8 cellular contexts compared by ENCODE assay signal in the genomic region with DNA sequence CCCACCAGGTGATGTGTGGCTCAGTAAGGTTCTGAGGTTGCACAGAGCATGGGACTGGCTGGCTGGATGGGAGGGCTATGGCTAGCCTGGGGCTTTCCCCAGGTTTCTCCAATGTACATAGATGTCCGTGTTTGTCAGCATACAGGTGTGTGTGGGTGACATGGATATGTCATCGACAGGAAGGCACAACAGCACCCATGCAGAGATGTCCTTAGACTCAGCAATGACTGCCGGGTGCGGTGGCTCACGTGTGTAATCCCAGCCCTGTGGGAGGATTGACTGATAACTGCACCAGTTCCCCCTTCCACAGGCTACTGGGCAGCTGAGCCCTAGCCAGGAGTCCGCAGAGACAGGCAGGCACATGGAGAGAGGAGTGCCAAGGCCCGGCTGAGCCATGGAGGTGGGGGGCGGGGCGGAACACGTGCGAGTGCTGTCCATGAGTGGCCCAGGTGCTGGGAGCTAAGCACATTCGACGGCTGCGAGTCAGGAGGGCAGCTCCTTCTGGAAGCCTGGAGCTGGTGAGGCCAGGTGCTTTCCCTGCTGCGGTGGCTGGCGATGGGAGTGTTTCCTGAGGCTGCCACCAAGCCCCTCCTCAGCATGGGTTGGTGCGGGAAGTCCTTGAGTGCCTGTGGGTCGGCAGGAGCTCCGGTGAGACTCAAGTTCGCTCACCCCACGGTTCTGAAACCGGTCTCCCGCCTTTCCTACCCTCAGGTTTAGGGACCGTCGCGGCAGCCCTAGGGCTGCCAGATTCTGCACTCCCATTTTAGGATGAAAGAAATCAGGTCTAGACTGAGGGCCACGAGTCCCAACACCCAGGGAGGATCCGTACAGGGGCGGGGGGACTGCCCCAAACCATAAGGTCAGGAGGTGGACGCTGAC. TPM values are rescaled to one million over a fixed set of nuclear protein-coding genes. Genes with fewer than 3 reads are reported as not detected.
DNase-seq lines count a peak whose midpoint lies in the region; ATAC-seq, FAIRE-seq and TF ChIP-seq lines count a peak whose summit lies in the region.

No MANE protein-coding gene starts in this region.

- peak overlapping the region; percentile 94 for H3K4me2 ChIP-seq in A549

- H3K36me3 ChIP-seq in esophagus muscularis mucosa = peaks cover 0 to 18% (median 14%) of the 10 kb centered on the region in 4 donors
- H3K36me3 ChIP-seq in neuron (ENCODE audit: insufficient read depth, low read length) = peaks cover 9% of the 10 kb centered on the region

- H3K9me3 Mint-ChIP-seq in activated CD4-positive, alpha-beta memory T cell treated with anti-CD3 and anti-CD28 coated beads for 36 hours = peaks cover 2% of the 10 kb centered on the region

- intact Hi-C loops in activated CD4-positive, alpha-beta memory T cell treated with anti-CD3 and anti-CD28 coated beads for 36 hours (cut with micrococcal nuclease) = loop anchor here (1.0 to 5.0 kb wide), 7 partner anchors 8 to 121 kb away; partner anchors contain the start of genes ARHGDIA, FASN, LRRC45 and P4HB
- intact Hi-C loops in esophagus muscularis mucosa (cut with DNase I) = no loop called here

- TF ChIP-seq CTCF in A549 (IDR thresholded peaks at IDR 0.05) = no peak
- no peak for TF ChIP-seq CTCF in esophagus muscularis mucosa (IDR thresholded peaks at IDR 0.05)

- FAIRE-seq in A549 (lab: Jason Lieb, UNC) = no peak

- 69% methylated on average over 27 of the region's 30 CpGs for WGBS in A549 (ENCODE audit: missing lambda C conversion rate)
- WGBS in esophagus muscularis mucosa = 23% methylated on average over 17 of the region's 30 CpGs

- peak overlapping the region; percentile 92 for H3K27ac Mint-ChIP-seq in activated CD4-positive, alpha-beta memory T cell treated with anti-CD3 and anti-CD28 coated beads for 36 hours

- H3K4me3 Mint-ChIP-seq in activated CD4-positive, alpha-beta memory T cell treated with anti-CD3 and anti-CD28 coated beads for 36 hours = peak overlapping the region; percentile 92

- peaks cover 33% of the 10 kb centered on the region for H3K4me1 Mint-ChIP-seq in activated CD4-positive, alpha-beta memory T cell treated with anti-CD3 and anti-CD28 coated beads for 36 hours (ENCODE audit: low read depth)

- TF ChIP-seq POLR2A in A549 (IDR thresholded peaks at IDR 0.05; ENCODE audit: low read length) (no peak), esophagus muscularis mucosa (IDR thresholded peaks at IDR 0.05; ENCODE audit: low read depth) (no peak)

- peaks cover 3% of the 10 kb centered on the region for H3K36me3 Mint-ChIP-seq in activated CD4-positive, alpha-beta memory T cell treated with anti-CD3 and anti-CD28 coated beads for 36 hours

- peak overlapping the region; percentile 92 for H2AFZ ChIP-seq in neuron (ENCODE audit: low read depth, low read length)

- H3K4me1 ChIP-seq in A549 = peaks cover 12% of the 10 kb centered on the region
- H3K4me1 ChIP-seq in esophagus muscularis mucosa = peaks cover 11 to 26% (median 22%) of the 10 kb centered on the region in 4 donors
- peaks cover 9% of the 10 kb centered on the region for H3K4me1 ChIP-seq in neuron (ENCODE audit: insufficient read depth, low read length)

- H3K9me3 ChIP-seq in A549 = peaks cover 23% of the 10 kb centered on the region
- peaks cover 0 to 4% (median 0%) of the 10 kb centered on the region in 4 donors for H3K9me3 ChIP-seq in esophagus muscularis mucosa
- H3K9me3 ChIP-seq in neuron (ENCODE audit: low read length) = peaks cover 3% of the 10 kb centered on the region

- peak in 1 of 2 experiments; percentile 44 for DNase-seq in A549 (ENCODE audit: low read depth in 1 of 2, low spot score in 1 of 2)
- DNase-seq in NCI-H1105 (lab: John Stamatoyannopoulos, UW) = peak; percentile 38
- DNase-seq in activated CD4-positive, alpha-beta memory T cell treated with anti-CD3 and anti-CD28 coated beads for 36 hours = peak; percentile 60
- no peak for DNase-seq in esophagus muscularis mucosa (ENCODE audit: extremely low spot score)
- no peak for DNase-seq in middle frontal gyrus (ENCODE audit: extremely low spot score, low spot score)

- H3K27me3 Mint-ChIP-seq in activated CD4-positive, alpha-beta memory T cell treated with anti-CD3 and anti-CD28 coated beads for 36 hours = no peaks in the 10 kb centered on the region

- peaks cover 0 to 6% (median 0%) of the 10 kb centered on the region in 4 donors for H3K27me3 ChIP-seq in esophagus muscularis mucosa
- H3K27me3 ChIP-seq in neuron (ENCODE audit: insufficient read depth, low read length) = no peaks in the 10 kb centered on the region

- H3K27ac ChIP-seq in A549 = peak overlapping the region; percentile 89 to 94
- peak overlapping the region; percentile 90 to 96 (median 93) for H3K27ac ChIP-seq in esophagus muscularis mucosa (replicated peaks in 1 of 4)

- peak overlapping the region; percentile 89 for H3K4me3 ChIP-seq in A549
- H3K4me3 ChIP-seq in esophagus muscularis mucosa = peak overlapping the region; percentile 78 to 94 (median 88)
- peak overlapping the region; percentile 57 for H3K4me3 ChIP-seq in neuron (ENCODE audit: low read length)

- TF ChIP-seq RAD21 in A549 (conservative IDR thresholded peaks at IDR 0.05 in 1 of 2, IDR thresholded peaks at IDR 0.05 in 1 of 2) = no peak

- POLR2A ChIA-PET in A549 (lab: Yijun Ruan, JAX) = interaction anchor here (1.0 to 1.3 kb wide), 4 partner anchors 9 to 44 kb away, joined by 3 to 5 read pairs (median 4); no protein-coding TSS in a partner anchor
- POLR2A ChIA-PET in activated CD4-positive, alpha-beta memory T cell treated with anti-CD3 and anti-CD28 coated beads for 36 hours (lab: Charles Lee) = interaction anchor here (0.5 to 1.8 kb wide), 5 partner anchors 9 to 121 kb away, joined by 3 to 8 read pairs (median 4); partner anchors contain the start of genes CENPX and FASN

- CTCF ChIA-PET in A549 (lab: Yijun Ruan, JAX) = interaction anchor here (0.6 to 7.1 kb wide), 10 partner anchors 9 to 587 kb away, joined by 3 to 52 read pairs (median 3); partner anchors contain the start of genes CENPX, LRRC45 and NOTUM
- CTCF ChIA-PET in activated CD4-positive, alpha-beta memory T cell treated with anti-CD3 and anti-CD28 coated beads for 36 hours (lab: Charles Lee) = interaction anchor here (1.2 to 3.3 kb wide), 4 partner anchors 9 to 44 kb away, joined by 4 to 13 read pairs (median 8); no protein-coding TSS in a partner anchor

- TF ChIP-seq EP300 in A549 (IDR thresholded peaks at IDR 0.05) (no peak), esophagus muscularis mucosa (IDR thresholded peaks at IDR 0.05) (no peak)

- peak; percentile 37 to 48 for ATAC-seq in A549
- ATAC-seq in GM21390 (IDR thresholded peaks at IDR 0.05; ENCODE audit: unreplicated experiment) = peak; percentile 10
- ATAC-seq in GM18519 (IDR thresholded peaks at IDR 0.05; ENCODE audit: low FRiP score, unreplicated experiment) = no peak

TF ChIP-seq in A549, 52 proteins besides CTCF, POLR2A, EP300 and RAD21 (continues in another document):
- TF ChIP-seq HOXB13 (CRISPR knock-in tag; IDR thresholded peaks at IDR 0.05; ENCODE audit: low read depth) = peak; percentile 45; the same call in 1 of the 2 replicates
- TF ChIP-seq, protein P1, sequence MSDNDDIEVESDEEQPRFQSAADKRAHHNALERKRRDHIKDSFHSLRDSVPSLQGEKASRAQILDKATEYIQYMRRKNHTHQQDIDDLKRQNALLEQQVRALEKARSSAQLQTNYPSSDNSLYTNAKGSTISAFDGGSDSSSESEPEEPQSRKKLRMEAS (IDR thresholded peaks at IDR 0.05) = peak; percentile 42

RNA-seq across cellular contexts. Expression of gene ASPSCR1, which starts 0.9 kb away (rescaled TPM):
- polyA plus RNA-seq in A549 (2011; rRNA removed) (10.3 and 12.3 TPM in 2 replicates), A549 (2017; fragmentation: RNase III; extraction: RNeasy Plus Mini Kit Qiagen cat#74134 plus additional on column Dnase treatment) (24.5 to 29.4 TPM (median 25.7 TPM) in 3 replicates)
- 32.0 and 44.5 TPM in 2 replicates for polyA plus RNA-seq in A549 (2012; cell fraction: cytosol; rRNA removed)
- polyA plus RNA-seq in A549 (2012; cell fraction: nucleus; rRNA removed) = 105 and 122 TPM in 2 replicates
- 16.2 and 22.6 TPM in 2 replicates for polyA minus RNA-seq in A549 (2011; rRNA and poly(A)+ RNA removed)
- total RNA-seq in activated CD4-positive, alpha-beta memory T cell treated with anti-CD3 and anti-CD28 coated beads for 36 hours = 10 to 100 TPM; 25.4 to 27.1 TPM
- total RNA-seq in esophagus muscularis mucosa = 10 to 100 TPM; 15.9 to 18.4 (median 17.3) TPM

RNA-seq across cellular contexts. Expression of gene NOTUM, which starts 15.6 kb away (rescaled TPM):
- polyA plus RNA-seq in A549 (2011; rRNA removed) (0.06 and 0.08 TPM in 2 replicates), A549 (2017; fragmentation: RNase III; extraction: RNeasy Plus Mini Kit Qiagen cat#74134 plus additional on column Dnase treatment) (0.45 to 0.92 TPM (median 0.91 TPM) in 3 replicates)
- 0.36 and 0.41 TPM in 2 replicates for polyA plus RNA-seq in A549 (2012; cell fraction: cytosol; rRNA removed)
- 1.0 and 1.1 TPM in 2 replicates for polyA plus RNA-seq in A549 (2012; cell fraction: nucleus; rRNA removed)
- polyA minus RNA-seq in A549 (2011; rRNA and poly(A)+ RNA removed) = not detected in 2 replicates
- total RNA-seq in activated CD4-positive, alpha-beta memory T cell treated with anti-CD3 and anti-CD28 coated beads for 36 hours = under 1 TPM; 0.22 to 0.40 TPM
- total RNA-seq in esophagus muscularis mucosa = under 1 TPM in 1 of 4 donors, not detected in 3; 0.83 TPM

RNA-seq across cellular contexts. Expression of gene MYADML2, which starts 29.5 kb away (rescaled TPM):
- polyA plus RNA-seq in A549 (2011; rRNA removed) = not detected in 2 replicates
- polyA plus RNA-seq in A549 (2012; cell fraction: cytosol; rRNA removed) = not detected in 2 replicates
- polyA plus RNA-seq in A549 (2012; cell fraction: nucleus; rRNA removed) = not detected in 2 replicates
- polyA plus RNA-seq in A549 (2017; fragmentation: RNase III; extraction: RNeasy Plus Mini Kit Qiagen cat#74134 plus additional on column Dnase treatment) = not detected in 3 replicates
- polyA minus RNA-seq in A549 (2011; rRNA and poly(A)+ RNA removed) = not detected in 2 replicates
- total RNA-seq in activated CD4-positive, alpha-beta memory T cell treated with anti-CD3 and anti-CD28 coated beads for 36 hours = not detected
- total RNA-seq in esophagus muscularis mucosa = not detected

RNA-seq across cellular contexts. Expression of gene PYCR1, which starts 39.5 kb away (rescaled TPM):
- polyA plus RNA-seq in A549 (2011; rRNA removed) (77.1 and 81.4 TPM in 2 replicates), A549 (2017; fragmentation: RNase III; extraction: RNeasy Plus Mini Kit Qiagen cat#74134 plus additional on column Dnase treatment) (81.4 to 93.3 TPM (median 87.2 TPM) in 3 replicates)
- polyA plus RNA-seq in A549 (2012; cell fraction: cytosol; rRNA removed) = 150 and 202 TPM in 2 replicates
- polyA plus RNA-seq in A549 (2012; cell fraction: nucleus; rRNA removed) = 126 and 181 TPM in 2 replicates
- 94.1 and 104 TPM in 2 replicates for polyA minus RNA-seq in A549 (2011; rRNA and poly(A)+ RNA removed)
- 10 to 100 TPM; 88.9 to 89.8 TPM for total RNA-seq in activated CD4-positive, alpha-beta memory T cell treated with anti-CD3 and anti-CD28 coated beads for 36 hours
- 1 to 10 TPM; 2.1 to 6.5 (median 4.6) TPM for total RNA-seq in esophagus muscularis mucosa

RNA-seq across cellular contexts. Expression of gene CENPX, which starts 46.1 kb away (rescaled TPM):
- polyA plus RNA-seq in A549 (2011; rRNA removed) = 79.4 and 80.5 TPM in 2 replicates
- polyA plus RNA-seq in A549 (2012; cell fraction: cytosol; rRNA removed) = 316 and 327 TPM in 2 replicates
- polyA plus RNA-seq in A549 (2012; cell fraction: nucleus; rRNA removed) = 248 and 268 TPM in 2 replicates
- 208 to 231 TPM (median 222 TPM) in 3 replicates for polyA plus RNA-seq in A549 (2017; fragmentation: RNase III; extraction: RNeasy Plus Mini Kit Qiagen cat#74134 plus additional on column Dnase treatment)
- polyA minus RNA-seq in A549 (2011; rRNA and poly(A)+ RNA removed) = 24.3 and 28.4 TPM in 2 replicates
- total RNA-seq in activated CD4-positive, alpha-beta memory T cell treated with anti-CD3 and anti-CD28 coated beads for 36 hours = 10 to 100 TPM; 83.0 to 85.8 TPM
- total RNA-seq in esophagus muscularis mucosa = 100 to 1,000 TPM in 2 of 4 donors, 10 to 100 TPM in 2; 62.5 to 109 (median 95.5) TPM

Comparison
In these comparisons a context has a peak if more than half of its experiments do, and no peak if none do; other contexts are left out.
1. DNase-seq: peak in NCI-H1105 (single experiment) and activated CD4-positive, alpha-beta memory T cell treated with anti-CD3 and anti-CD28 coated beads for 36 hours (single experiment); none in esophagus muscularis mucosa (single experiment) and middle frontal gyrus (single experiment).
2. Peak in every context shown above with its lines, with median percentiles within 50 percentile points of each other: H3K4me3 ChIP-seq.